Comparison of ENCODE assay signal across 19 cellular contexts in genomic region chr15:44381223-44381622, GRCh38. TPM values are rescaled to one million over a fixed set of nuclear protein-coding genes. Genes with fewer than 3 reads are reported as not detected.
DNase-seq lines count a peak whose midpoint lies in the region; ATAC-seq and TF ChIP-seq lines count a peak whose summit lies in the region.
"Had no signal": no experiment of that assay in that cellular context is flagged by ENCODE, and none has a peak within 500 bp of the region (broad histone marks: within the 10 kb centered on the region; RNA-seq: fewer than 3 reads in every experiment).

No MANE protein-coding gene starts in this region.

- no peak for TF ChIP-seq POLR2A in heart left ventricle (IDR thresholded peaks at IDR 0.05)

- ATAC-seq in left ventricle myocardium superior = peak; percentile 36
- ATAC-seq in heart left ventricle = no peak
- ATAC-seq in GM19467 (IDR thresholded peaks at IDR 0.05; ENCODE audit: unreplicated experiment) = no peak
- ATAC-seq: A549, PC-3 had no signal

- H3K4me3 ChIP-seq in heart left ventricle = no peak overlapping the region
- H3K4me3 ChIP-seq: A549, colonic mucosa, esophagus muscularis mucosa, heart right ventricle, sigmoid colon had no signal

- peaks cover 0 to 13% (median 0%) of the 10 kb centered on the region in 12 donors for H3K4me1 ChIP-seq in heart left ventricle
- H3K4me1 ChIP-seq: colonic mucosa had no signal

- H3K27ac ChIP-seq in heart left ventricle = no peak overlapping the region
- H3K27ac ChIP-seq: A549, colonic mucosa, esophagus muscularis mucosa, heart right ventricle, sigmoid colon had no signal

- H3K36me3 ChIP-seq in heart left ventricle = peaks cover 0 to 37% (median 21%) of the 10 kb centered on the region in 9 donors

- H3K27me3 ChIP-seq in heart left ventricle = no peaks in the 10 kb centered on the region
- H3K27me3 ChIP-seq: colonic mucosa, esophagus muscularis mucosa, heart right ventricle, sigmoid colon had no signal

- intact Hi-C loops in left ventricle myocardium superior (cut with micrococcal nuclease) (no loop called here), heart left ventricle (cut with DNase I) (no loop called here)

- no peak for DNase-seq in left ventricle myocardium superior
- DNase-seq in heart left ventricle = no peak
- peak; percentile 29 for DNase-seq in SKM-1 (lab: John Stamatoyannopoulos, UW; ENCODE audit: unreplicated experiment)
- peak; percentile 61 for DNase-seq in fibroblast of peridontal ligament (ENCODE audit: extremely low read depth)
- DNase-seq in stromal cell of bone marrow (ENCODE audit: low read depth) = peak; percentile 4
- no peak for DNase-seq in NCI-H2029 treated with DMSO at 0.1 percent for 48 hours (lab: John Stamatoyannopoulos, UW)
- DNase-seq in COLO668 (lab: John Stamatoyannopoulos, UW; ENCODE audit: unreplicated experiment) = no peak
- DNase-seq: activated B cell treated with CpG ODN at 0.5 μM for 24 hours; activated CD4-positive, alpha-beta T cell treated with anti-CD3 and anti-CD28 coated beads, Interleukin-2, amount 50 U/mL, for 48 hours; activated effector memory CD4-positive, alpha-beta T cell treated with anti-CD3 and anti-CD28 coated beads, Interleukin-2, amount 50 U/mL, for 16 hours; colonic mucosa; heart right ventricle; NCI-H187; NCI-H2227 treated with DMSO at 0.1 percent for 48 hours; PC-3; sigmoid colon had no signal

- no peak for TF ChIP-seq CTCF in heart left ventricle (IDR thresholded peaks at IDR 0.05)

- no peaks in the 10 kb centered on the region for H3K9me3 ChIP-seq in heart left ventricle
- H3K9me3 ChIP-seq: A549, colonic mucosa, esophagus muscularis mucosa, heart right ventricle, sigmoid colon had no signal

RNA-seq across cellular contexts. Expression of gene CTDSPL2, which starts 46.2 kb away (rescaled TPM):
- total RNA-seq in left ventricle myocardium superior (17.2 TPM), heart left ventricle (10 to 100 TPM; 16.5 to 27.6 (median 19.8) TPM)
- 1 to 10 TPM; 3.0 to 9.6 TPM for polyA plus RNA-seq in heart left ventricle

Comparison
In these comparisons a context has a peak if more than half of its experiments do, and no peak if none do; other contexts are left out.
1. DNase-seq: peak in SKM-1 (single experiment), fibroblast of peridontal ligament (single experiment) and stromal cell of bone marrow (single experiment); none in left ventricle myocardium superior (single experiment), heart left ventricle (0 of 5), NCI-H2029 treated with DMSO at 0.1 percent for 48 hours (single experiment) and COLO668 (single experiment).